ENCODE assay signal across 1 cellular context in genomic region chr7:13921062-13921461, GRCh38.
TF ChIP-seq lines count a peak whose summit lies in the region.

No MANE protein-coding gene starts in this region.

TF ChIP-seq in IMR-90, 13 proteins besides CTCF, POLR2A, EP300 and RAD21:
- no peak for TF ChIP-seq RFX5 (IDR thresholded peaks at IDR 0.05; ENCODE audit: low read depth, low read length)
- TF ChIP-seq ELK1 (IDR thresholded peaks at IDR 0.05; ENCODE audit: borderline replicate concordance, low read depth, low read length): no peak
- no peak for TF ChIP-seq BHLHE40 (IDR thresholded peaks at IDR 0.05; ENCODE audit: low read depth, low read length)
- no peak for TF ChIP-seq USF2 (IDR thresholded peaks at IDR 0.05; ENCODE audit: low read depth, low read length)
- TF ChIP-seq RCOR1 (IDR thresholded peaks at IDR 0.05; ENCODE audit: insufficient replicate concordance, low read length): no peak
- no peak for TF ChIP-seq MAFK (IDR thresholded peaks at IDR 0.05; ENCODE audit: low read depth, low read length)
- no peak for TF ChIP-seq FOS (IDR thresholded peaks at IDR 0.05; ENCODE audit: low read depth, low read length)
- TF ChIP-seq NFE2L2 (IDR thresholded peaks at IDR 0.05; ENCODE audit: low read depth, low read length): no peak
- TF ChIP-seq CHD1 (IDR thresholded peaks at IDR 0.05; ENCODE audit: low read depth, low read length): no peak
- no peak for TF ChIP-seq CEBPB (IDR thresholded peaks at IDR 0.05; ENCODE audit: low read depth, low read length)
- no peak for TF ChIP-seq MAZ (IDR thresholded peaks at IDR 0.05; ENCODE audit: borderline replicate concordance, low read depth, low read length)
- TF ChIP-seq MXI1 (IDR thresholded peaks at IDR 0.05; ENCODE audit: borderline replicate concordance, low read depth, low read length): no peak
TF ChIP-seq in IMR-90: peak in this region for 0.
